In genomic region chr3:154316974-154317767, GRCh38 we compare ENCODE assay signal across 15 cellular contexts. TPM values are rescaled to one million over a fixed set of nuclear protein-coding genes. Genes with fewer than 3 reads are reported as not detected.
DNase-seq lines count a peak whose midpoint lies in the region; ATAC-seq and TF ChIP-seq lines count a peak whose summit lies in the region.
"Had no signal": no experiment of that assay in that cellular context is flagged by ENCODE, and none has a peak within 500 bp of the region (broad histone marks: within the 10 kb centered on the region; RNA-seq: fewer than 3 reads in every experiment).

No MANE protein-coding gene starts in this region.

- peak overlapping the region in 5 of 8 donors; percentile 2 to 68 (median 35) for H3K4me3 Mint-ChIP-seq in CD4-positive, alpha-beta memory T cell
- H3K4me3 Mint-ChIP-seq in HFFc6 (no peak overlapping the region), naive B cell (peak overlapping the region in 3 of 8 donors; percentile 5 to 29 (median 10))
- H3K4me3 Mint-ChIP-seq in activated naive CD8-positive, alpha-beta T cell treated with anti-CD3 and anti-CD28 coated beads, Interleukin-2, amount 50 U/mL, for 24 hours: peak overlapping the region; percentile 1

- H3K36me3 ChIP-seq in CD4-positive, alpha-beta memory T cell (ENCODE audit: insufficient read depth, low read length): peaks cover 24% of the 10 kb centered on the region

- ATAC-seq in activated naive CD8-positive, alpha-beta T cell treated with anti-CD3 and anti-CD28 coated beads, Interleukin-2, amount 50 U/mL, for 24 hours: peak; percentile 71
- ATAC-seq in naive B cell (ENCODE audit: low read depth in 2 of 2) (no peak), HG03460 (IDR thresholded peaks at IDR 0.05; ENCODE audit: unreplicated experiment) (no peak)
- ATAC-seq: left lung, Right ventricle myocardium inferior had no signal

- no peaks in the 10 kb centered on the region for H3K9me3 Mint-ChIP-seq in CD4-positive, alpha-beta memory T cell
- H3K9me3 Mint-ChIP-seq in HFFc6 (no peaks in the 10 kb centered on the region), naive B cell (no peaks in the 10 kb centered on the region)
- H3K9me3 Mint-ChIP-seq in activated naive CD8-positive, alpha-beta T cell treated with anti-CD3 and anti-CD28 coated beads, Interleukin-2, amount 50 U/mL, for 24 hours: no peaks in the 10 kb centered on the region

- peak overlapping the region; percentile 8 for H3K27ac ChIP-seq in CD4-positive, alpha-beta memory T cell (ENCODE audit: low read depth, low read length)
- H3K27ac ChIP-seq: epithelial cell of prostate, hepatocyte, left lung had no signal

- H3K27me3 ChIP-seq in CD4-positive, alpha-beta memory T cell (ENCODE audit: insufficient read depth, low read length): no peaks in the 10 kb centered on the region
- H3K27me3 ChIP-seq: hepatocyte, left lung had no signal

- H3K27ac Mint-ChIP-seq in CD4-positive, alpha-beta memory T cell: peak overlapping the region in 6 of 7 donors; percentile 2 to 81 (median 66)
- H3K27ac Mint-ChIP-seq in HFFc6: peak overlapping the region; percentile 45
- peak overlapping the region; percentile 64 for H3K27ac Mint-ChIP-seq in activated naive CD8-positive, alpha-beta T cell treated with anti-CD3 and anti-CD28 coated beads, Interleukin-2, amount 50 U/mL, for 24 hours
- H3K27ac Mint-ChIP-seq in naive B cell: peak overlapping the region in 5 of 6 donors; percentile 2 to 92 (median 10)

- TF ChIP-seq CTCF in HFFc6 (IDR thresholded peaks at IDR 0.05) (no peak), GM10266 (IDR thresholded peaks at IDR 0.05; ENCODE audit: control insufficient read depth, insufficient read depth, low read depth, missing control alignments) (no peak)

- CTCF ChIA-PET in CD4-positive, alpha-beta memory T cell (lab: Charles Lee; ENCODE audit: partially characterized antibody): no interaction called here

- peaks cover 62% of the 10 kb centered on the region for H3K4me1 ChIP-seq in CD4-positive, alpha-beta memory T cell (ENCODE audit: insufficient read depth, low read length)

- H3K27me3 Mint-ChIP-seq in CD4-positive, alpha-beta memory T cell: no peaks in the 10 kb centered on the region
- H3K27me3 Mint-ChIP-seq in HFFc6 (ENCODE audit: insufficient read depth): peaks cover 1% of the 10 kb centered on the region; the same call in 1 of the 2 replicates
- no peaks in the 10 kb centered on the region for H3K27me3 Mint-ChIP-seq in activated naive CD8-positive, alpha-beta T cell treated with anti-CD3 and anti-CD28 coated beads, Interleukin-2, amount 50 U/mL, for 24 hours
- H3K27me3 Mint-ChIP-seq in naive B cell: no peaks in the 10 kb centered on the region

- H3K36me3 Mint-ChIP-seq in CD4-positive, alpha-beta memory T cell: peaks cover 37 to 49% of the 10 kb centered on the region in 2 donors
- H3K36me3 Mint-ChIP-seq in HFFc6 (ENCODE audit: low read depth) (peaks cover 27% of the 10 kb centered on the region), naive B cell (peaks cover 8 to 24% of the 10 kb centered on the region in 2 donors)
- H3K36me3 Mint-ChIP-seq in activated naive CD8-positive, alpha-beta T cell treated with anti-CD3 and anti-CD28 coated beads, Interleukin-2, amount 50 U/mL, for 24 hours (ENCODE audit: low read depth): peaks cover 49% of the 10 kb centered on the region

- POLR2A ChIA-PET in CD4-positive, alpha-beta memory T cell (lab: Charles Lee; ENCODE audit: partially characterized antibody): no interaction called here

- no peak overlapping the region for H3K4me3 ChIP-seq in CD4-positive, alpha-beta memory T cell (ENCODE audit: low read length in 2 of 2)
- H3K4me3 ChIP-seq: hepatocyte, left lung had no signal

- no peak for DNase-seq in CD4-positive, alpha-beta memory T cell
- DNase-seq in HFFc6 (no peak), naive B cell (no peak), KG1 (lab: John Stamatoyannopoulos, UW) (no peak), GM10266 (ENCODE audit: extremely low spot score) (no peak), NAMALWA (ENCODE audit: low spot score) (no peak)
- no peak for DNase-seq in activated naive CD8-positive, alpha-beta T cell treated with anti-CD3 and anti-CD28 coated beads, Interleukin-2, amount 50 U/mL, for 24 hours
- DNase-seq: COR-L47, left lung, NCI-H1694, NCI-H526 treated with DMSO at 0.1 percent for 48 hours had no signal

- peaks cover 5 to 31% (median 21%) of the 10 kb centered on the region in 4 donors for H3K4me1 Mint-ChIP-seq in CD4-positive, alpha-beta memory T cell
- peaks cover 7% of the 10 kb centered on the region; the same call in 1 of the 2 replicates for H3K4me1 Mint-ChIP-seq in HFFc6 (ENCODE audit: low read depth)
- peaks cover 7% of the 10 kb centered on the region for H3K4me1 Mint-ChIP-seq in activated naive CD8-positive, alpha-beta T cell treated with anti-CD3 and anti-CD28 coated beads, Interleukin-2, amount 50 U/mL, for 24 hours
- H3K4me1 Mint-ChIP-seq in naive B cell: peaks cover 6 to 24% (median 10%) of the 10 kb centered on the region in 3 donors

- no peaks in the 10 kb centered on the region for H3K9me3 ChIP-seq in CD4-positive, alpha-beta memory T cell (ENCODE audit: control insufficient read depth in 1 of 2, low read length in 2 of 2)
- H3K9me3 ChIP-seq: left lung had no signal

- intact Hi-C loops in CD4-positive, alpha-beta memory T cell (cut with micrococcal nuclease): no loop called here

RNA-seq across cellular contexts. Expression of gene DHX36, which starts 7.1 kb away (rescaled TPM):
- 100 to 1,000 TPM in 1 of 2 experiments, 10 to 100 TPM in 1; 91.8 to 101 TPM for total RNA-seq in CD4-positive, alpha-beta memory T cell
- polyA plus RNA-seq in CD4-positive, alpha-beta memory T cell: 10 to 100 TPM; 10.8 to 22.7 TPM
- total RNA-seq in HFFc6 (2021; fragmentation: NEBNext Ultra II Directional; extraction: Animal tissue kit (Norgen Biotek cat#: 25700)): 10 to 100 TPM; 49.3 to 62.9 (median 55.7) TPM
- 10 to 100 TPM; 17.3 to 27.6 (median 20.3) TPM for polyA plus RNA-seq in naive B cell (ENCODE audit: low read depth in 6 of 6)

Comparison
In these comparisons a context has a peak if more than half of its experiments do, and no peak if none do; other contexts are left out.
1. H3K27ac Mint-ChIP-seq: peak in every context shown above with its lines; median percentile 66 in CD4-positive, alpha-beta memory T cell; 64 in activated naive CD8-positive, alpha-beta T cell treated with anti-CD3 and anti-CD28 coated beads, Interleukin-2, amount 50 U/mL, for 24 hours; 45 in HFFc6; 10 in naive B cell.